In the genomic region with DNA sequence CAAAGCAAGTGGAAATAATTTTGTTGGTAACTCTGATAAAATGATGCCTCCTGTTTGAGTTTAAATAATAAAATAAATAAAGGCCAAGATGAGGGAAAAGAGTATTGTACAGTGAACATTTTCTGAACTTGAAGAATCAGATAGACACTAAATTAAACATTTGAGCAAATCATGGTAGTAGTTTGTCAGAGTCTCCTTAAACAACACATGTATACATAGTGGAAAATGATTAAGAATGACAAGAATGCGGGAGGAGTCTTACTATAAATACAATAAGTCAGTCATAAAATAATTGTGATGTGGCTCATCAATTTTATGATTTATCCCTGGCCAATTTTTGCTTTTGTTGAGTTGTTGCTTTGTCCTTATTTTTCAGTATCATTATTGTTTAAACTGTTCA, we compare ENCODE assay signal across 1 cellular context.
TF ChIP-seq lines count a peak whose summit lies in the region.

No MANE protein-coding gene starts in this region.

TF ChIP-seq in GM23338, 12 proteins besides CTCF, POLR2A, EP300 and RAD21 (continued from another document):
- TF ChIP-seq, protein P1, sequence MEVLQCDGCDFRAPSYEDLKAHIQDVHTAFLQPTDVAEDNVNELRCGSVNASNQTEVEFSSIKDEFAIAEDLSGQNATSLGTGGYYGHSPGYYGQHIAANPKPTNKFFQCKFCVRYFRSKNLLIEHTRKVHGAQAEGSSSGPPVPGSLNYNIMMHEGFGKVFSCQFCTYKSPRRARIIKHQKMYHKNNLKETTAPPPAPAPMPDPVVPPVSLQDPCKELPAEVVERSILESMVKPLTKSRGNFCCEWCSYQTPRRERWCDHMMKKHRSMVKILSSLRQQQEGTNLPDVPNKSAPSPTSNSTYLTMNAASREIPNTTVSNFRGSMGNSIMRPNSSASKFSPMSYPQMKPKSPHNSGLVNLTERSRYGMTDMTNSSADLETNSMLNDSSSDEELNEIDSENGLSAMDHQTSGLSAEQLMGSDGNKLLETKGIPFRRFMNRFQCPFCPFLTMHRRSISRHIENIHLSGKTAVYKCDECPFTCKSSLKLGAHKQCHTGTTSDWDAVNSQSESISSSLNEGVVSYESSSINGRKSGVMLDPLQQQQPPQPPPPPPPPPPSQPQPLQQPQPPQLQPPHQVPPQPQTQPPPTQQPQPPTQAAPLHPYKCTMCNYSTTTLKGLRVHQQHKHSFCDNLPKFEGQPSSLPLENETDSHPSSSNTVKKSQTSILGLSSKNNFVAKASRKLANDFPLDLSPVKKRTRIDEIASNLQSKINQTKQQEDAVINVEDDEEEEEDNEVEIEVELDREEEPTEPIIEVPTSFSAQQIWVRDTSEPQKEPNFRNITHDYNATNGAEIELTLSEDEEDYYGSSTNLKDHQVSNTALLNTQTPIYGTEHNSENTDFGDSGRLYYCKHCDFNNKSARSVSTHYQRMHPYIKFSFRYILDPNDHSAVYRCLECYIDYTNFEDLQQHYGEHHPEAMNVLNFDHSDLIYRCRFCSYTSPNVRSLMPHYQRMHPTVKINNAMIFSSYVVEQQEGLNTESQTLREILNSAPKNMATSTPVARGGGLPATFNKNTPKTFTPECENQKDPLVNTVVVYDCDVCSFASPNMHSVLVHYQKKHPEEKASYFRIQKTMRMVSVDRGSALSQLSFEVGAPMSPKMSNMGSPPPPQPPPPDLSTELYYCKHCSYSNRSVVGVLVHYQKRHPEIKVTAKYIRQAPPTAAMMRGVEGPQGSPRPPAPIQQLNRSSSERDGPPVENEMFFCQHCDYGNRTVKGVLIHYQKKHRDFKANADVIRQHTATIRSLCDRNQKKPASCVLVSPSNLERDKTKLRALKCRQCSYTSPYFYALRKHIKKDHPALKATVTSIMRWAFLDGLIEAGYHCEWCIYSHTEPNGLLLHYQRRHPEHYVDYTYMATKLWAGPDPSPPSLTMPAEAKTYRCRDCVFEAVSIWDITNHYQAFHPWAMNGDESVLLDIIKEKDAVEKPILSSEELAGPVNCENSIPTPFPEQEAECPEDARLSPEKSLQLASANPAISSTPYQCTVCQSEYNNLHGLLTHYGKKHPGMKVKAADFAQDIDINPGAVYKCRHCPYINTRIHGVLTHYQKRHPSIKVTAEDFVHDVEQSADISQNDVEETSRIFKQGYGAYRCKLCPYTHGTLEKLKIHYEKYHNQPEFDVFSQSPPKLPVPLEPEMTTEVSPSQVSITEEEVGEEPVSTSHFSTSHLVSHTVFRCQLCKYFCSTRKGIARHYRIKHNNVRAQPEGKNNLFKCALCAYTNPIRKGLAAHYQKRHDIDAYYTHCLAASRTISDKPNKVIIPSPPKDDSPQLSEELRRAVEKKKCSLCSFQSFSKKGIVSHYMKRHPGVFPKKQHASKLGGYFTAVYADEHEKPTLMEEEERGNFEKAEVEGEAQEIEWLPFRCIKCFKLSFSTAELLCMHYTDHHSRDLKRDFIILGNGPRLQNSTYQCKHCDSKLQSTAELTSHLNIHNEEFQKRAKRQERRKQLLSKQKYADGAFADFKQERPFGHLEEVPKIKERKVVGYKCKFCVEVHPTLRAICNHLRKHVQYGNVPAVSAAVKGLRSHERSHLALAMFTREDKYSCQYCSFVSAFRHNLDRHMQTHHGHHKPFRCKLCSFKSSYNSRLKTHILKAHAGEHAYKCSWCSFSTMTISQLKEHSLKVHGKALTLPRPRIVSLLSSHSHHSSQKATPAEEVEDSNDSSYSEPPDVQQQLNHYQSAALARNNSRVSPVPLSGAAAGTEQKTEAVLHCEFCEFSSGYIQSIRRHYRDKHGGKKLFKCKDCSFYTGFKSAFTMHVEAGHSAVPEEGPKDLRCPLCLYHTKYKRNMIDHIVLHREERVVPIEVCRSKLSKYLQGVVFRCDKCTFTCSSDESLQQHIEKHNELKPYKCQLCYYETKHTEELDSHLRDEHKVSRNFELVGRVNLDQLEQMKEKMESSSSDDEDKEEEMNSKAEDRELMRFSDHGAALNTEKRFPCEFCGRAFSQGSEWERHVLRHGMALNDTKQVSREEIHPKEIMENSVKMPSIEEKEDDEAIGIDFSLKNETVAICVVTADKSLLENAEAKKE (CRISPR knock-in tag; IDR thresholded peaks at IDR 0.05), result no peak
- TF ChIP-seq EZH2 (IDR thresholded peaks at IDR 0.05; ENCODE audit: low read depth, unreplicated experiment), result no peak
- no peak for TF ChIP-seq STAT1 (IDR thresholded peaks at IDR 0.05; ENCODE audit: unreplicated experiment)
- TF ChIP-seq CREB1 (CRISPR knock-in tag; IDR thresholded peaks at IDR 0.05; ENCODE audit: low read depth), result no peak
- TF ChIP-seq POLR2AphosphoS5 (IDR thresholded peaks at IDR 0.05; ENCODE audit: low read depth), result no peak
- TF ChIP-seq JUNB (IDR thresholded peaks at IDR 0.05; ENCODE audit: unreplicated experiment), result no peak
- no peak for TF ChIP-seq ZNF114 (CRISPR knock-in tag; IDR thresholded peaks at IDR 0.05)
- no peak for TF ChIP-seq EZH2phosphoT487 (IDR thresholded peaks at IDR 0.05; ENCODE audit: unreplicated experiment)
- TF ChIP-seq, protein P2, sequence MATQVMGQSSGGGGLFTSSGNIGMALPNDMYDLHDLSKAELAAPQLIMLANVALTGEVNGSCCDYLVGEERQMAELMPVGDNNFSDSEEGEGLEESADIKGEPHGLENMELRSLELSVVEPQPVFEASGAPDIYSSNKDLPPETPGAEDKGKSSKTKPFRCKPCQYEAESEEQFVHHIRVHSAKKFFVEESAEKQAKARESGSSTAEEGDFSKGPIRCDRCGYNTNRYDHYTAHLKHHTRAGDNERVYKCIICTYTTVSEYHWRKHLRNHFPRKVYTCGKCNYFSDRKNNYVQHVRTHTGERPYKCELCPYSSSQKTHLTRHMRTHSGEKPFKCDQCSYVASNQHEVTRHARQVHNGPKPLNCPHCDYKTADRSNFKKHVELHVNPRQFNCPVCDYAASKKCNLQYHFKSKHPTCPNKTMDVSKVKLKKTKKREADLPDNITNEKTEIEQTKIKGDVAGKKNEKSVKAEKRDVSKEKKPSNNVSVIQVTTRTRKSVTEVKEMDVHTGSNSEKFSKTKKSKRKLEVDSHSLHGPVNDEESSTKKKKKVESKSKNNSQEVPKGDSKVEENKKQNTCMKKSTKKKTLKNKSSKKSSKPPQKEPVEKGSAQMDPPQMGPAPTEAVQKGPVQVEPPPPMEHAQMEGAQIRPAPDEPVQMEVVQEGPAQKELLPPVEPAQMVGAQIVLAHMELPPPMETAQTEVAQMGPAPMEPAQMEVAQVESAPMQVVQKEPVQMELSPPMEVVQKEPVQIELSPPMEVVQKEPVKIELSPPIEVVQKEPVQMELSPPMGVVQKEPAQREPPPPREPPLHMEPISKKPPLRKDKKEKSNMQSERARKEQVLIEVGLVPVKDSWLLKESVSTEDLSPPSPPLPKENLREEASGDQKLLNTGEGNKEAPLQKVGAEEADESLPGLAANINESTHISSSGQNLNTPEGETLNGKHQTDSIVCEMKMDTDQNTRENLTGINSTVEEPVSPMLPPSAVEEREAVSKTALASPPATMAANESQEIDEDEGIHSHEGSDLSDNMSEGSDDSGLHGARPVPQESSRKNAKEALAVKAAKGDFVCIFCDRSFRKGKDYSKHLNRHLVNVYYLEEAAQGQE (IDR thresholded peaks at IDR 0.05; ENCODE audit: unreplicated experiment), result no peak
